ENCODE assay signal across 20 cellular contexts in genomic region chr20:7022597-7022996, GRCh38.
DNase-seq lines count a peak whose midpoint lies in the region; ATAC-seq, FAIRE-seq and TF ChIP-seq lines count a peak whose summit lies in the region.
"Had no signal": no experiment of that assay in that cellular context is flagged by ENCODE, and none has a peak within 500 bp of the region (broad histone marks: within the 10 kb centered on the region; RNA-seq: fewer than 3 reads in every experiment).

No MANE protein-coding gene starts in this region.

- TF ChIP-seq EP300 in GM12878 (IDR thresholded peaks at IDR 0.05; ENCODE audit: borderline replicate concordance in 1 of 2, control insufficient read depth in 1 of 2, low read depth in 2 of 2, low read length in 2 of 2): no peak

- CTCF ChIA-PET in GM12878 (lab: Yijun Ruan, JAX): interaction anchor here (0.7 to 1.0 kb wide), 3 partner anchors 10 to 15 kb away, joined by 3 to 6 read pairs (median 4); no protein-coding TSS in a partner anchor

- peaks cover 21% of the 10 kb centered on the region; the same call in 2 of the 3 replicates for H3K36me3 Mint-ChIP-seq in GM23338 (ENCODE audit: low read depth)
- H3K36me3 Mint-ChIP-seq: CD4-positive, CD25-positive, alpha-beta regulatory T cell; CD8-positive, alpha-beta T cell had no signal

- no peak overlapping the region for H3K27ac Mint-ChIP-seq in GM23338
- H3K27ac Mint-ChIP-seq: B cell; CD4-positive, CD25-positive, alpha-beta regulatory T cell; CD8-positive, alpha-beta T cell had no signal

- peaks cover 2% of the 10 kb centered on the region; the same call in 1 of the 3 replicates for H3K9me3 ChIP-seq in GM12878 (replicated peaks; ENCODE audit: control insufficient read depth, insufficient read depth, low read length)

- peaks cover 33% of the 10 kb centered on the region for H3K9me3 Mint-ChIP-seq in GM23338

- intact Hi-C loops in GM12878 (cut with micrococcal nuclease; ENCODE audit: unreplicated experiment): no loop called here

- no peaks in the 10 kb centered on the region for H3F3A ChIP-seq in GM23338 (replicated peaks; ENCODE audit: low read depth)

- no peak overlapping the region for H3K4me3 Mint-ChIP-seq in GM23338
- H3K4me3 Mint-ChIP-seq: B cell; CD4-positive, CD25-positive, alpha-beta regulatory T cell; CD8-positive, alpha-beta T cell had no signal

- TF ChIP-seq CTCF in GM23338 (conservative IDR thresholded peaks at IDR 0.05; ENCODE audit: low read depth in 2 of 2) (no peak), GM12878 (IDR thresholded peaks at IDR 0.05 in 2 of 3, conservative IDR thresholded peaks at IDR 0.05 in 1 of 3; ENCODE audit: control insufficient read depth in 2 of 3, extremely low read depth in 1 of 3, insufficient read depth in 1 of 3, low read depth in 3 of 3, low read length in 3 of 3) (no peak)

- SMC1A ChIA-PET in GM12878 (lab: Charles Lee; ENCODE audit: uncharacterized antibody, unreplicated experiment): interaction anchor here (0.7 kb wide), 1 partner anchor 155 kb away, joined by 3 read pairs; no protein-coding TSS in a partner anchor

- no peaks in the 10 kb centered on the region; the same call in 1 of the 2 replicates for H3K36me3 ChIP-seq in GM23338 (ENCODE audit: insufficient read depth)
- H3K36me3 ChIP-seq in GM12878 (ENCODE audit: control insufficient read depth in 2 of 2, insufficient read depth in 2 of 2, low read length in 1 of 2): no peaks in the 10 kb centered on the region
- H3K36me3 ChIP-seq: BLaER1, HAP-1 had no signal

- no peak overlapping the region for H3K9ac ChIP-seq in GM12878 (ENCODE audit: control insufficient read depth, insufficient read depth, low read length)
- H3K9ac ChIP-seq: BLaER1 had no signal

- DNase-seq in DMS53 (lab: John Stamatoyannopoulos, UW) (peak; percentile 38), DMS53 treated with DMSO at 0.1 percent for 48 hours (lab: John Stamatoyannopoulos, UW; ENCODE audit: unreplicated experiment) (no peak), GM23338 (ENCODE audit: low spot score) (peak; percentile 4), GM12878 (ENCODE audit: low read depth, low spot score) (no peak), GM19238 (ENCODE audit: insufficient read length, low spot score) (no peak)
- DNase-seq: Caco-2; CD4-positive, CD25-positive, alpha-beta regulatory T cell; CD8-positive, alpha-beta T cell; DMS153; DMS79 treated with DMSO at 0.1 percent for 48 hours; GF-D8; GOT3 had no signal

- H4K20me1 ChIP-seq in GM23338 (replicated peaks; ENCODE audit: insufficient read depth): no peaks in the 10 kb centered on the region
- no peaks in the 10 kb centered on the region for H4K20me1 ChIP-seq in GM12878 (ENCODE audit: control insufficient read depth, insufficient read depth)
- H4K20me1 ChIP-seq: BLaER1 had no signal

- H3K4me2 ChIP-seq in GM23338 (no peak overlapping the region), GM12878 (ENCODE audit: control insufficient read depth, insufficient read depth) (no peak overlapping the region)
- H3K4me2 ChIP-seq: BLaER1 had no signal

- H3K27ac ChIP-seq in GM23338 (ENCODE audit: low read depth): no peak overlapping the region
- H3K27ac ChIP-seq in GM12878 (ENCODE audit: control insufficient read depth, insufficient read depth): no peak overlapping the region
- H3K27ac ChIP-seq: 22Rv1, BLaER1, C4-2B had no signal

- ATAC-seq in GM23338 (no peak), GM12878 (no peak), HG03025 (IDR thresholded peaks at IDR 0.05; ENCODE audit: low FRiP score, unreplicated experiment) (no peak)
- ATAC-seq: CD8-positive, alpha-beta T cell had no signal

- peaks cover 2% of the 10 kb centered on the region; the same call in 1 of the 3 replicates for H3K4me1 Mint-ChIP-seq in GM23338
- H3K4me1 Mint-ChIP-seq: B cell; CD4-positive, CD25-positive, alpha-beta regulatory T cell had no signal

- no peaks in the 10 kb centered on the region for H3K27me3 ChIP-seq in GM23338 (ENCODE audit: insufficient read depth)
- no peaks in the 10 kb centered on the region for H3K27me3 ChIP-seq in GM12878 (replicated peaks in 1 of 2; ENCODE audit: control insufficient read depth in 2 of 2, insufficient read depth in 2 of 2, low read length in 1 of 2)
- H3K27me3 ChIP-seq: BLaER1 had no signal

- FAIRE-seq in GM12878 (lab: Jason Lieb, UNC): no peak
- FAIRE-seq: A204.1, H54 had no signal

- H3K79me2 ChIP-seq in GM23338 (replicated peaks; ENCODE audit: insufficient read depth): no peaks in the 10 kb centered on the region
- no peaks in the 10 kb centered on the region for H3K79me2 ChIP-seq in GM12878 (ENCODE audit: control insufficient read depth, insufficient read depth, low read length)

- H3K4me1 ChIP-seq in GM23338 (ENCODE audit: insufficient read depth): no peaks in the 10 kb centered on the region
- H3K4me1 ChIP-seq in GM12878 (ENCODE audit: control insufficient read depth, insufficient read depth, low read length): no peaks in the 10 kb centered on the region
- H3K4me1 ChIP-seq: BLaER1, Caco-2, HAP-1 had no signal

- 0% methylated on average over 1 of the region's 1 CpG for WGBS in GM12878 (ENCODE audit: insufficient coverage, insufficient replicate concordance, low lambda C conversion rate, missing lambda C conversion rate)

- peaks cover 13% of the 10 kb centered on the region; the same call in 1 of the 2 replicates for H3K9me2 ChIP-seq in GM23338 (ENCODE audit: insufficient read depth)

- POLR2A ChIA-PET in GM12878 (lab: Charles Lee): interaction anchor here (0.7 kb wide), 1 partner anchor 10 kb away, joined by 3 read pairs; no protein-coding TSS in a partner anchor

- H3K4me3 ChIP-seq in GM23338: no peak overlapping the region
- no peak overlapping the region for H3K4me3 ChIP-seq in GM12878
- H3K4me3 ChIP-seq: BLaER1, HAP-1 had no signal

- no peaks in the 10 kb centered on the region for H3K27me3 Mint-ChIP-seq in GM23338 (ENCODE audit: insufficient read depth, low read depth, poor library complexity)
- H3K27me3 Mint-ChIP-seq: B cell; CD4-positive, CD25-positive, alpha-beta regulatory T cell had no signal

- BruUV-seq in GM12878 (replicated peaks; lab: Mats Ljungman, UMichigan): no TSS peak

- TF ChIP-seq POLR2A in GM12878 (IDR thresholded peaks at IDR 0.05; ENCODE audit: low read depth, low read length): no peak

- RAD21 ChIA-PET in GM12878 (lab: Charles Lee; ENCODE audit: unreplicated experiment): interaction anchor here (0.6 kb wide), 1 partner anchor 35 kb away, joined by 4 read pairs; no protein-coding TSS in a partner anchor

- in situ Hi-C loops in GM12878 (cut with MboI): no loop called here

- no peak overlapping the region for H2AFZ ChIP-seq in GM23338
- H2AFZ ChIP-seq in GM12878 (ENCODE audit: control insufficient read depth, low read depth, low read length): no peak overlapping the region

- no peak for TF ChIP-seq RAD21 in GM12878 (IDR thresholded peaks at IDR 0.05; ENCODE audit: insufficient read depth, low read depth, low read length)

TF ChIP-seq in GM23338, 12 proteins besides CTCF, POLR2A, EP300 and RAD21 (continues in another document):
- TF ChIP-seq EZH2 (IDR thresholded peaks at IDR 0.05; ENCODE audit: low read depth, unreplicated experiment): no peak
- no peak for TF ChIP-seq EZH2phosphoT487 (IDR thresholded peaks at IDR 0.05; ENCODE audit: unreplicated experiment)
- TF ChIP-seq ETS1 (IDR thresholded peaks at IDR 0.05): no peak
- no peak for TF ChIP-seq POLR2AphosphoS5 (IDR thresholded peaks at IDR 0.05; ENCODE audit: low read depth)
- no peak for TF ChIP-seq JUNB (IDR thresholded peaks at IDR 0.05; ENCODE audit: unreplicated experiment)

TF ChIP-seq in GM12878, 131 proteins besides CTCF, POLR2A, EP300 and RAD21:
- peak; percentile 81 for TF ChIP-seq KLF5 (IDR thresholded peaks at IDR 0.05; ENCODE audit: partially characterized antibody)
- no peak for TF ChIP-seq CBFB (IDR thresholded peaks at IDR 0.05; ENCODE audit: low read depth)

Comparison
In these comparisons a context has a peak if more than half of its experiments do, and no peak if none do; other contexts are left out.
1. DNase-seq: peak in DMS53 (single experiment) and GM23338 (single experiment); none in DMS53 treated with DMSO at 0.1 percent for 48 hours (single experiment), GM12878 (single experiment) and GM19238 (single experiment).